Comparison of ENCODE assay signal across 1 cellular context in the genomic region with DNA sequence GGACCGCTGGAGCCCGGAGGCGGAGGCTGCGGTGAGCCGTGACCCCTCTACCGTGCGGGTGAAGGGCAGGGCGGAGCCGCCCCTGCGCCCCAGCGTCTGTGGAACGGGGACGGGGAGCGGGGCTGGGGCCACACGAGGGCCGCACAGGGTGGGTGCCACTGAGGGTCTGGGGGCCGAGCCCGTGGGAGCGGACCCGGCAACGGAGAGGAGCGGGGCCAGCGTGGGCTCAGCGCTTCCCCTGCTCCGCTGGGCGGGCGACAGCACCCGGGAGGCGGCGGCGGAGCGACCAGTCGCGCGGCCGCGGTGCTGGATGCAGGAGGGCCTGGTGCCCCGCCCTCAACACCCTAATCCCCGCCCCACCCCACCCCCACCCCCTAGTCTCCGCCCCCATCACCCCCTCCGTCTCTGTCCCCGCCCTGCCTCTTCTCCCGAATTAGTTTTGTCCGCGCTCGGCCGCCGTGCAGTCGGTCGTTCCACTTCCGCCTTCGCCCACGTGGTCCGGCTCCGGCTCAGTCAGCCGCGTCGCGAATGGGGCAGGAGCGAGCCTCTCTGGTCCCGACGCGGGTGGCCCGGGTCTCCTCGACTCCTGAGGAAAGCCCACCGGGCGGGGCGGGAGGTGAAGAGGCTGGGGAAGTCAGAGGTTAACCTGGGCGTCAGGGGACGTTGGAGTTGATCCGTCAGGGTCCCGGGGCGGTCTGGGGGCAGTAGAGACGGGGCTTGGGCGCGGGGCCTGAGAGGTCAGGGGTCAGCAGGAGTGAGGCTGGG.
TF ChIP-seq lines count a peak whose summit lies in the region.

TSS of gene PUS1 (plus strand) at position 512 of the 765 bp plus-strand sequence. CDS start 447 bp downstream, outside the sequence.

TF ChIP-seq in HEK293, 187 proteins besides CTCF, POLR2A, EP300 and RAD21 (continued from another document):
- 0 out of 2 replicates have a peak, but pooled peaks have one; percentile 8 for TF ChIP-seq PRDM10 (tag by site-specific recombination; IDR thresholded peaks at IDR 0.05)
- peak; percentile 12; the same call in 1 of the 2 replicates for TF ChIP-seq ZBTB17 (tag by site-specific recombination; IDR thresholded peaks at IDR 0.05)
- TF ChIP-seq SP3 (tag by site-specific recombination; IDR thresholded peaks at IDR 0.05) = peak; percentile 71
- TF ChIP-seq ZNF2 (tag by site-specific recombination; IDR thresholded peaks at IDR 0.05) = peak; percentile 13; the same call in 1 of the 2 replicates
- TF ChIP-seq ZNF248 (tag by site-specific recombination; IDR thresholded peaks at IDR 0.05) = no peak
- no peak for TF ChIP-seq ZNF830 (tag by site-specific recombination; IDR thresholded peaks at IDR 0.05; ENCODE audit: low read depth)
- TF ChIP-seq MEIS1 (CRISPR knock-in tag; IDR thresholded peaks at IDR 0.05; ENCODE audit: borderline replicate concordance) = no peak
- peak; percentile 98 for TF ChIP-seq BCL11A (tag by site-specific recombination; IDR thresholded peaks at IDR 0.05; ENCODE audit: low read depth)
- peak; percentile 81 for TF ChIP-seq ZFHX2 (tag by site-specific recombination; conservative IDR thresholded peaks at IDR 0.05)
- no peak for TF ChIP-seq ZNF121 (tag by site-specific recombination; IDR thresholded peaks at IDR 0.05)
- no peak for TF ChIP-seq ZBTB1 (tag by site-specific recombination; IDR thresholded peaks at IDR 0.05)
- TF ChIP-seq TSHZ1 (tag by site-specific recombination; IDR thresholded peaks at IDR 0.05; ENCODE audit: borderline replicate concordance) = 0 out of 2 replicates have a peak, but pooled peaks have one; percentile 43
- no peak for TF ChIP-seq ZBTB6 (tag by site-specific recombination; IDR thresholded peaks at IDR 0.05)
